In genomic region chr14:41385787-41386186, GRCh38 we compare ENCODE assay signal across 24 cellular contexts.
"Had no signal": no experiment of that assay in that cellular context is flagged by ENCODE, and none has a peak within 500 bp of the region (broad histone marks: within the 10 kb centered on the region; RNA-seq: fewer than 3 reads in every experiment).

No MANE protein-coding gene starts in this region.

- H3K4me3 Mint-ChIP-seq: activated CD4-positive, alpha-beta memory T cell treated with anti-CD3 and anti-CD28 coated beads for 36 hours; activated CD4-positive, alpha-beta T cell treated with anti-CD3 and anti-CD28 coated beads, Interleukin-2, amount 10 ng/mL, durations not matched to agents 24 days and 14 days; activated naive CD4-positive, alpha-beta T cell treated with anti-CD3 and anti-CD28 coated beads, Interleukin-2, amount 50 U/mL, for 24 hours; activated naive CD8-positive, alpha-beta T cell treated with anti-CD3 and anti-CD28 coated beads, Interleukin-2, amount 50 U/mL, for 24 hours; activated T-cell treated with anti-CD3 and anti-CD28 coated beads, Interleukin-2, amount 50 U/mL, for 4 hours; activated T-helper 17 cell treated with anti-CD3 and anti-CD28 coated beads, Interleukin-2, amount 50 U/mL, for 72 hours; effector memory CD8-positive, alpha-beta T cell; nephron; stimulated activated naive B cell treated with anti-CD40 and anti-IgM and Interleukin-4, amounts not matched to agents 10 μg/mL and 1 μg/mL and 100 μg/mL, for 72 hours had no signal

- H3K36me3 Mint-ChIP-seq: activated CD4-positive, alpha-beta memory T cell treated with anti-CD3 and anti-CD28 coated beads for 36 hours; activated naive CD4-positive, alpha-beta T cell treated with anti-CD3 and anti-CD28 coated beads, Interleukin-2, amount 50 U/mL, for 24 hours; stimulated activated naive B cell treated with anti-CD40 and anti-IgM and Interleukin-4, amounts not matched to agents 10 μg/mL and 1 μg/mL and 100 μg/mL, for 72 hours had no signal

- H3K27ac ChIP-seq: gastrocnemius medialis, hepatocyte, suprapubic skin, tibial artery had no signal

- H3K4me3 ChIP-seq: gastrocnemius medialis, hepatocyte, suprapubic skin, tibial artery had no signal

- H3K27me3 ChIP-seq: gastrocnemius medialis, hepatocyte, suprapubic skin, tibial artery had no signal

- H3K27ac Mint-ChIP-seq: activated CD4-positive, alpha-beta memory T cell treated with anti-CD3 and anti-CD28 coated beads for 36 hours; activated CD4-positive, alpha-beta T cell treated with anti-CD3 and anti-CD28 coated beads, Interleukin-2, amount 10 ng/mL, durations not matched to agents 24 days and 14 days; activated naive CD4-positive, alpha-beta T cell treated with anti-CD3 and anti-CD28 coated beads, Interleukin-2, amount 50 U/mL, for 24 hours; activated naive CD8-positive, alpha-beta T cell treated with anti-CD3 and anti-CD28 coated beads, Interleukin-2, amount 50 U/mL, for 24 hours; activated T-helper 17 cell treated with anti-CD3 and anti-CD28 coated beads, Interleukin-2, amount 50 U/mL, for 72 hours; effector memory CD8-positive, alpha-beta T cell; nephron; stimulated activated naive B cell treated with anti-CD40 and anti-IgM and Interleukin-4, amounts not matched to agents 10 μg/mL and 1 μg/mL and 100 μg/mL, for 72 hours had no signal

- H3K9me3 ChIP-seq: gastrocnemius medialis, suprapubic skin, tibial artery had no signal

- H3K4me2 ChIP-seq: hepatocyte had no signal

- H3K4me1 Mint-ChIP-seq: activated CD4-positive, alpha-beta T cell treated with anti-CD3 and anti-CD28 coated beads, Interleukin-2, amount 10 ng/mL, durations not matched to agents 24 days and 14 days; activated naive CD4-positive, alpha-beta T cell treated with anti-CD3 and anti-CD28 coated beads, Interleukin-2, amount 50 U/mL, for 24 hours; activated naive CD8-positive, alpha-beta T cell treated with anti-CD3 and anti-CD28 coated beads, Interleukin-2, amount 50 U/mL, for 24 hours; activated T-helper 17 cell treated with anti-CD3 and anti-CD28 coated beads, Interleukin-2, amount 50 U/mL, for 72 hours; nephron; stimulated activated naive B cell treated with anti-CD40 and anti-IgM and Interleukin-4, amounts not matched to agents 10 μg/mL and 1 μg/mL and 100 μg/mL, for 72 hours had no signal

- H3K79me2 ChIP-seq: hepatocyte had no signal

- H3K36me3 ChIP-seq: gastrocnemius medialis, suprapubic skin, tibial artery had no signal

- H3K9me3 Mint-ChIP-seq: activated CD4-positive, alpha-beta memory T cell treated with anti-CD3 and anti-CD28 coated beads for 36 hours; activated naive CD4-positive, alpha-beta T cell treated with anti-CD3 and anti-CD28 coated beads, Interleukin-2, amount 50 U/mL, for 24 hours; activated naive CD8-positive, alpha-beta T cell treated with anti-CD3 and anti-CD28 coated beads, Interleukin-2, amount 50 U/mL, for 24 hours; activated T-cell treated with anti-CD3 and anti-CD28 coated beads, Interleukin-2, amount 50 U/mL, for 4 hours; activated T-helper 17 cell treated with anti-CD3 and anti-CD28 coated beads, Interleukin-2, amount 50 U/mL, for 72 hours; nephron; stimulated activated naive B cell treated with anti-CD40 and anti-IgM and Interleukin-4, amounts not matched to agents 10 μg/mL and 1 μg/mL and 100 μg/mL, for 72 hours had no signal

- H2AFZ ChIP-seq: hepatocyte had no signal

- H3K27me3 Mint-ChIP-seq: activated CD4-positive, alpha-beta memory T cell treated with anti-CD3 and anti-CD28 coated beads for 36 hours; activated CD4-positive, alpha-beta T cell treated with anti-CD3 and anti-CD28 coated beads, Interleukin-2, amount 10 ng/mL, durations not matched to agents 24 days and 14 days; activated naive CD4-positive, alpha-beta T cell treated with anti-CD3 and anti-CD28 coated beads, Interleukin-2, amount 50 U/mL, for 24 hours; activated naive CD8-positive, alpha-beta T cell treated with anti-CD3 and anti-CD28 coated beads, Interleukin-2, amount 50 U/mL, for 24 hours; activated T-helper 17 cell treated with anti-CD3 and anti-CD28 coated beads, Interleukin-2, amount 50 U/mL, for 72 hours; effector memory CD8-positive, alpha-beta T cell; stimulated activated naive B cell treated with anti-CD40 and anti-IgM and Interleukin-4, amounts not matched to agents 10 μg/mL and 1 μg/mL and 100 μg/mL, for 72 hours had no signal

- DNase-seq: activated CD4-positive, alpha-beta memory T cell treated with anti-CD3 and anti-CD28 coated beads for 36 hours; activated CD4-positive, alpha-beta T cell treated with anti-CD3 and anti-CD28 coated beads, Interleukin-2, amount 10 ng/mL, durations not matched to agents 24 days and 14 days; activated CD4-positive, CD25-positive, alpha-beta regulatory T cell treated with anti-CD3 and anti-CD28 coated beads, Interleukin-2, amount 50 U/mL, for 72 hours; activated CD8-positive, alpha-beta memory T cell treated with anti-CD3 and anti-CD28 coated beads, Interleukin-2, amount 50 U/mL, for 4 hours; activated naive CD8-positive, alpha-beta T cell treated with anti-CD3 and anti-CD28 coated beads, Interleukin-2, amount 50 U/mL, for 24 hours; activated T-cell treated with anti-CD3 and anti-CD28 coated beads, Interleukin-2, amount 50 U/mL, for 4 hours; amygdala; caudate nucleus; cortex of kidney; effector memory CD8-positive, alpha-beta T cell; erythroblast; gastrocnemius medialis; left cardiac atrium; left ventricle myocardium superior; posterior cingulate gyrus; stimulated activated CD4-positive, alpha-beta T cell treated with anti-CD3 and anti-CD28 coated beads, Interleukin-15, amount 100 ng/mL, for 24 hours; stimulated activated CD4-positive, alpha-beta T cell treated with anti-CD3 and anti-CD28 coated beads, Interleukin-2, amount 100 ng/mL, for 24 hours; stimulated activated naive B cell treated with anti-CD40 and anti-IgM and Interleukin-4, amounts not matched to agents 10 μg/mL and 1 μg/mL and 100 μg/mL, for 72 hours; tibial artery had no signal
